ENCODE assay signal across 8 cellular contexts in the genomic region with DNA sequence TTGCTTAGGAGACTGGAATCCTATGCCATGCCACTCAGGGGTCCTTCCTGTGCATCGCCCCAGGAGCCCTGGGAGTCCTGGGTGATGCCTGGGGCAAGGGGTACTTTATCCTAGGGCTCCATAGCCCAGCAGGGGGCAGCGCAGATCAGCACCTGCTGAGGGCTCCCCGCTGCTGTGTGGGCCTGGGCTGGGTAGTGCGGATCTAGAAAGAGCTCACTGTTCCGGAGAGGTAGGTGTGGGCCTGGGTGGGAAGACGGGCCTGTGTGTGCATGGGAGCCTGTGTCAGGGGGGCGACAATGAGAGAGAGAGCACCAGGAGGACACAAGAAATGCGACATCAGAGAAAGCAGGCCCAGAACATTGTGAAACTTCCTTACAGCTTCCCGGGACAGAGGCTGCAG. TPM values are rescaled to one million over a fixed set of nuclear protein-coding genes. Genes with fewer than 3 reads are reported as not detected.
A peak's percentile ranks its signal among the peaks of the same experiment; 100 is the strongest.
DNase-seq lines count a peak whose midpoint lies in the region; ATAC-seq, FAIRE-seq and TF ChIP-seq lines count a peak whose summit lies in the region.

No MANE protein-coding gene starts in this region.

- peak; percentile 96 for ATAC-seq in K562
- peak; percentile 83 for ATAC-seq in left lobe of liver
- ATAC-seq in stimulated activated naive CD8-positive, alpha-beta T cell treated with anti-CD3 and anti-CD28 coated beads, Interleukin-15, Interleukin-2, amounts not matched to agents 100 U/mL and 50 U/mL, for 24 hours: peak; percentile 42
- no peak for ATAC-seq in GM19324 (IDR thresholded peaks at IDR 0.05; ENCODE audit: low FRiP score, unreplicated experiment)

- FAIRE-seq in K562 (lab: Jason Lieb, UNC): no peak

- TF ChIP-seq EP300 in K562 (IDR thresholded peaks at IDR 0.05; ENCODE audit: low read length): no peak

- in situ Hi-C loops in K562 (cut with MboI): no loop called here

- CTCF ChIA-PET in K562 (lab: Yijun Ruan, JAX; ENCODE audit: low intra/inter-chr PET ratio): no interaction called here

- intact Hi-C loops in K562 (cut with micrococcal nuclease): loop anchor here (1.0 to 2.0 kb wide), 3 partner anchors 44 to 353 kb away; no protein-coding TSS in a partner anchor

- POLR2A ChIA-PET in K562 (lab: Yijun Ruan, JAX): interaction anchor here (1.1 kb wide), 1 partner anchor 15 kb away, joined by 4 read pairs; no protein-coding TSS in a partner anchor

- H3K27me3 ChIP-seq in K562 (ENCODE audit: control insufficient read depth in 2 of 2, insufficient read depth in 2 of 2, low read length in 2 of 2): peaks cover 0 to 24% of the 10 kb centered on the region in 2 experiments; a peak in 3 of 5 replicates

- H3K9ac ChIP-seq in K562 (ENCODE audit: insufficient read depth in 1 of 2, low read depth in 2 of 2, low read length in 2 of 2): no peak overlapping the region

- no peaks in the 10 kb centered on the region for H3K9me3 ChIP-seq in K562 (replicated peaks; ENCODE audit: control insufficient read depth, insufficient read depth, low read depth, low read length)

- TF ChIP-seq CTCF in K562 (IDR thresholded peaks at IDR 0.05 in 2 of 3, conservative IDR thresholded peaks at IDR 0.05 in 1 of 3; ENCODE audit: insufficient read depth in 2 of 3, low read depth in 1 of 3, low read length in 3 of 3): peak; percentile 65 to 69 (median 65)

- TF ChIP-seq RAD21 in K562 (CRISPR knock-in tag; conservative IDR thresholded peaks at IDR 0.05 in 1 of 2, IDR thresholded peaks at IDR 0.05 in 1 of 2): peak; percentile 44 to 73

- no peak overlapping the region for H3K27ac ChIP-seq in K562 (ENCODE audit: extremely low read depth, low read depth, low read length)

- no peaks in the 10 kb centered on the region for H3K4me1 ChIP-seq in K562 (replicated peaks in 1 of 2; ENCODE audit: control insufficient read depth in 2 of 2, insufficient read depth in 2 of 2, low read length in 2 of 2)

- TF ChIP-seq POLR2A in K562 (conservative IDR thresholded peaks at IDR 0.05): no peak

- 2% methylated on average over 9 of the region's 9 CpGs for WGBS in K562 (ENCODE audit: insufficient coverage, low coverage, missing lambda C conversion rate)

- no peaks in the 10 kb centered on the region for H3K36me3 ChIP-seq in K562 (ENCODE audit: control insufficient read depth, insufficient read depth, low read length)

- no peaks in the 10 kb centered on the region; the same call in 1 of the 2 replicates for H4K20me1 ChIP-seq in K562 (replicated peaks; ENCODE audit: control insufficient read depth, insufficient read depth, low read length)

- H3K79me2 ChIP-seq in K562 (ENCODE audit: control insufficient read depth, insufficient read depth, low read length): no peaks in the 10 kb centered on the region

- no TSS peak for BruUV-seq in K562 (replicated peaks; lab: Mats Ljungman, UMichigan)

- H2AFZ ChIP-seq in K562 (ENCODE audit: low read depth, low read length): no peak overlapping the region

- H3K4me2 ChIP-seq in K562 (ENCODE audit: insufficient read depth, low read length): no peak overlapping the region

- no peak overlapping the region for H3K4me3 ChIP-seq in K562

- no peaks in the 10 kb centered on the region for H3K9me1 ChIP-seq in K562 (ENCODE audit: control insufficient read depth, insufficient read depth, low read length)

- DNase-seq in NCI-H1105 treated with DMSO at 0.1 percent for 48 hours (lab: John Stamatoyannopoulos, UW) (peak; percentile 4), NCI-H1105 (lab: John Stamatoyannopoulos, UW) (no peak), NCI-H226 (peak; percentile 22), K562 (ENCODE audit: extremely low read depth in 1 of 4, low spot score in 3 of 4) (peak; percentile 55 to 71 (median 70)), left lobe of liver (ENCODE audit: low spot score) (peak; percentile 69), OCI-M2 (lab: John Stamatoyannopoulos, UW; ENCODE audit: unreplicated experiment) (no peak)
- peak; percentile 65 for DNase-seq in stimulated activated naive CD8-positive, alpha-beta T cell treated with anti-CD3 and anti-CD28 coated beads, Interleukin-15, Interleukin-2, amounts not matched to agents 100 U/mL and 50 U/mL, for 24 hours

TF ChIP-seq in K562, 482 proteins besides CTCF, POLR2A, EP300 and RAD21 (continues in another document):
- TF ChIP-seq, protein P1, sequence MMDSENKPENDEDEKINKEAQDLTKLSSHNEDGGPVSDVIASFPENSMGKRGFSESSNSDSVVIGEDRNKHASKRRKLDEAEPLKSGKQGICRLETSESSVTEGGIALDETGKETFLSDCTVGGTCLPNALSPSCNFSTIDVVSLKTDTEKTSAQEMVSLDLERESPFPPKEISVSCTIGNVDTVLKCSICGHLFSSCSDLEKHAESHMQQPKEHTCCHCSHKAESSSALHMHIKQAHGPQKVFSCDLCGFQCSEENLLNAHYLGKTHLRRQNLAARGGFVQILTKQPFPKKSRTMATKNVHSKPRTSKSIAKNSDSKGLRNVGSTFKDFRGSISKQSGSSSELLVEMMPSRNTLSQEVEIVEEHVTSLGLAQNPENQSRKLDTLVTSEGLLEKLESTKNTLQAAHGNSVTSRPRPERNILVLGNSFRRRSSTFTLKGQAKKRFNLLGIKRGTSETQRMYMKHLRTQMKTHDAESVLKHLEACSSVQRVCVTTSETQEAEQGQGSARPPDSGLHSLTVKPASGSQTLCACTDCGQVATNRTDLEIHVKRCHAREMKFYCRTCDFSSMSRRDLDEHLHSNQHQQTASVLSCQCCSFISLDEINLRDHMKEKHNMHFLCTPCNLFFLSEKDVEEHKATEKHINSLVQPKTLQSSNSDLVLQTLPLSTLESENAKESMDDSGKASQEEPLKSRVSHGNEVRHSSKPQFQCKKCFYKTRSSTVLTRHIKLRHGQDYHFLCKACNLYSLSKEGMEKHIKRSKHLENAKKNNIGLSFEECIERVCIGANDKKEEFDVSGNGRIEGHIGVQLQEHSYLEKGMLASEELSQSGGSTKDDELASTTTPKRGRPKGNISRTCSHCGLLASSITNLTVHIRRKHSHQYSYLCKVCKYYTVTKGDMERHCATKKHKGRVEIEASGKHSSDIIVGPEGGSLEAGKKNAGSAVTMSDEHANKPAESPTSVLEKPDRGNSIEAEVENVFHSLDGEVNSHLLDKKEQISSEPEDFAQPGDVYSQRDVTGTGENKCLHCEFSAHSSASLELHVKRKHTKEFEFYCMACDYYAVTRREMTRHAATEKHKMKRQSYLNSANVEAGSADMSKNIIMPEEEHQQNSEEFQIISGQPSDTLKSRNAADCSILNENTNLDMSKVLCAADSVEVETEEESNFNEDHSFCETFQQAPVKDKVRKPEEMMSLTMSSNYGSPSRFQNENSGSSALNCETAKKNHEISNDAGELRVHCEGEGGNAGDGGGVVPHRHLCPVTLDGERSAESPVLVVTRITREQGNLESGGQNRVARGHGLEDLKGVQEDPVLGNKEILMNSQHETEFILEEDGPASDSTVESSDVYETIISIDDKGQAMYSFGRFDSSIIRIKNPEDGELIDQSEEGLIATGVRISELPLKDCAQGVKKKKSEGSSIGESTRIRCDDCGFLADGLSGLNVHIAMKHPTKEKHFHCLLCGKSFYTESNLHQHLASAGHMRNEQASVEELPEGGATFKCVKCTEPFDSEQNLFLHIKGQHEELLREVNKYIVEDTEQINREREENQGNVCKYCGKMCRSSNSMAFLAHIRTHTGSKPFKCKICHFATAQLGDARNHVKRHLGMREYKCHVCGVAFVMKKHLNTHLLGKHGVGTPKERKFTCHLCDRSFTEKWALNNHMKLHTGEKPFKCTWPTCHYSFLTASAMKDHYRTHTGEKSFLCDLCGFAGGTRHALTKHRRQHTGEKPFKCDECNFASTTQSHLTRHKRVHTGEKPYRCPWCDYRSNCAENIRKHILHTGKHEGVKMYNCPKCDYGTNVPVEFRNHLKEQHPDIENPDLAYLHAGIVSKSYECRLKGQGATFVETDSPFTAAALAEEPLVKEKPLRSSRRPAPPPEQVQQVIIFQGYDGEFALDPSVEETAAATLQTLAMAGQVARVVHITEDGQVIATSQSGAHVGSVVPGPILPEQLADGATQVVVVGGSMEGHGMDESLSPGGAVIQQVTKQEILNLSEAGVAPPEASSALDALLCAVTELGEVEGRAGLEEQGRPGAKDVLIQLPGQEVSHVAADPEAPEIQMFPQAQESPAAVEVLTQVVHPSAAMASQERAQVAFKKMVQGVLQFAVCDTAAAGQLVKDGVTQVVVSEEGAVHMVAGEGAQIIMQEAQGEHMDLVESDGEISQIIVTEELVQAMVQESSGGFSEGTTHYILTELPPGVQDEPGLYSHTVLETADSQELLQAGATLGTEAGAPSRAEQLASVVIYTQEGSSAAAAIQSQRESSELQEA (IDR thresholded peaks at IDR 0.05; ENCODE audit: low read depth): no peak
- peak; percentile 47; the same call in 1 of the 2 replicates for TF ChIP-seq STAG1 (CRISPR knock-in tag; IDR thresholded peaks at IDR 0.05; ENCODE audit: borderline replicate concordance)
- TF ChIP-seq SMC3 (conservative IDR thresholded peaks at IDR 0.05; ENCODE audit: insufficient read depth, low read depth, low read length): 0 out of 2 replicates have a peak, but pooled peaks have one; percentile 46
- no peak for TF ChIP-seq ZBTB1 (CRISPR knock-in tag; IDR thresholded peaks at IDR 0.05; ENCODE audit: borderline replicate concordance, low read depth)

RNA-seq across cellular contexts. Expression of a gene that starts 11.4 kb away (rescaled TPM):
- 0.28 TPM in 1 of 2 replicates, not detected in the other for total RNA-seq in K562 (2011; cell fraction: chromatin; rRNA removed; ENCODE audit: low replicate concordance)
- total RNA-seq in K562 (2011; cell fraction: nucleolus; rRNA removed): under 0.01 TPM in 1 of 2 replicates, not detected in the other
- total RNA-seq in K562 (2011; cell fraction: nucleoplasm; rRNA removed): not detected in 2 replicates
- not detected in 2 replicates for total RNA-seq in K562 (2014; rRNA removed)
- not detected in 2 replicates for total RNA-seq in K562 (2014; rRNA removed; fragmentation: Illumina TruSeq; extraction: Trizol)
- total RNA-seq in K562 (2015; rRNA removed; fragmentation: Illumina TruSeq; extraction: Trizol): 0.04 TPM in 1 of 2 replicates, not detected in the other
- 0.31 and 0.38 TPM in 2 replicates for total RNA-seq in K562 (2021)
- polyA plus RNA-seq in K562 (2011; rRNA removed): 0.03 and 0.10 TPM in 2 replicates
- 0.03 and 0.07 TPM in 2 replicates for polyA plus RNA-seq in K562 (2011; cell fraction: cytosol; rRNA removed)
- polyA plus RNA-seq in K562 (2011; cell fraction: nucleus; rRNA removed): 0.23 and 0.48 TPM in 2 replicates
- polyA plus RNA-seq in K562 (2012): 0.03 and 0.11 TPM in 2 replicates
- polyA plus RNA-seq in K562 (2014; fragmentation: Illumina TruSeq; extraction: Trizol): not detected in 2 replicates
- under 1 TPM in 1 of 2 experiments, not detected in 1; 0.06 TPM for polyA plus RNA-seq in K562 (2014; fragmentation: Nextera tagmentation; extraction: Ambion mirVana)
- polyA plus RNA-seq in K562 (2014; rRNA removed): not detected in 2 replicates
- polyA minus RNA-seq in K562 (2011; rRNA and poly(A)+ RNA removed): 0.07 TPM in 1 of 2 replicates, not detected in the other
- 0.67 and 0.82 TPM in 2 replicates for polyA minus RNA-seq in K562 (2011; cell fraction: cytosol; rRNA and poly(A)+ RNA removed)
- 0.13 and 0.22 TPM in 2 replicates for polyA minus RNA-seq in K562 (2011; cell fraction: nucleus; rRNA and poly(A)+ RNA removed)
- total RNA-seq in left lobe of liver: 27.3 TPM

Comparison
In these comparisons a context has a peak if more than half of its experiments do, and no peak if none do; other contexts are left out.
1. DNase-seq: peak in NCI-H1105 treated with DMSO at 0.1 percent for 48 hours (single experiment), NCI-H226 (single experiment), K562 (4 of 4), left lobe of liver (single experiment) and stimulated activated naive CD8-positive, alpha-beta T cell treated with anti-CD3 and anti-CD28 coated beads, Interleukin-15, Interleukin-2, amounts not matched to agents 100 U/mL and 50 U/mL, for 24 hours (single experiment); none in NCI-H1105 (single experiment) and OCI-M2 (single experiment).
2. RNA of a gene that starts 11.4 kb away (total RNA-seq): 27.3 TPM in left lobe of liver (single experiment); under 0.01 to 0.38 TPM in K562; every median in the first group is over 10 times any median in the second.